ENCODE assay signal across 11 cellular contexts in genomic region chr5:72598461-72599433, GRCh38.
DNase-seq lines count a peak whose midpoint lies in the region; ATAC-seq and TF ChIP-seq lines count a peak whose summit lies in the region.
"Had no signal": no experiment of that assay in that cellular context is flagged by ENCODE, and none has a peak within 500 bp of the region (broad histone marks: within the 10 kb centered on the region; RNA-seq: fewer than 3 reads in every experiment).

No MANE protein-coding gene starts in this region.

- no peaks in the 10 kb centered on the region for H3K36me3 ChIP-seq in BLaER1

- H3K27me3 ChIP-seq in BLaER1, result no peaks in the 10 kb centered on the region

- H3K4me3 Mint-ChIP-seq in activated CD4-positive, alpha-beta T cell treated with anti-CD3 and anti-CD28 coated beads, Interleukin-2, amount 10 ng/mL, durations not matched to agents 24 days and 14 days, result no peak overlapping the region

- peaks cover 15% of the 10 kb centered on the region for H3K4me1 ChIP-seq in BLaER1

- DNase-seq in NAMALWA (ENCODE audit: low spot score), result peak; percentile 15
- peak; percentile 85 for DNase-seq in choroid plexus epithelial cell (ENCODE audit: low read depth)
- peak; percentile 70 for DNase-seq in myocyte (ENCODE audit: low read depth)
- DNase-seq in activated CD4-positive, alpha-beta T cell treated with anti-CD3 and anti-CD28 coated beads, Interleukin-2, amount 10 ng/mL, durations not matched to agents 24 days and 14 days, result no peak
- DNase-seq in T-helper 9 cell, result no peak
- DNase-seq: central memory CD4-positive, alpha-beta T cell had no signal

- H3K4me1 Mint-ChIP-seq in activated CD4-positive, alpha-beta T cell treated with anti-CD3 and anti-CD28 coated beads, Interleukin-2, amount 10 ng/mL, durations not matched to agents 24 days and 14 days, result no peaks in the 10 kb centered on the region

- TF ChIP-seq CTCF in choroid plexus epithelial cell (conservative IDR thresholded peaks at IDR 0.05; ENCODE audit: low read depth, low read length), result no peak

- no peaks in the 10 kb centered on the region for H3K36me3 Mint-ChIP-seq in activated CD4-positive, alpha-beta T cell treated with anti-CD3 and anti-CD28 coated beads, Interleukin-2, amount 10 ng/mL, durations not matched to agents 24 days and 14 days (ENCODE audit: low read depth)

- intact Hi-C loops in activated CD4-positive, alpha-beta T cell treated with anti-CD3 and anti-CD28 coated beads, Interleukin-2, amount 10 ng/mL, durations not matched to agents 24 days and 14 days (cut with micrococcal nuclease), result no loop called here

- ATAC-seq in GM18498 (IDR thresholded peaks at IDR 0.05; ENCODE audit: unreplicated experiment) (no peak), GM19467 (IDR thresholded peaks at IDR 0.05; ENCODE audit: unreplicated experiment) (no peak)

- peak overlapping the region; percentile 53 for H3K4me2 ChIP-seq in BLaER1
- H3K4me2 ChIP-seq: KMS-11 had no signal

- no peak overlapping the region for H3K27ac Mint-ChIP-seq in activated CD4-positive, alpha-beta T cell treated with anti-CD3 and anti-CD28 coated beads, Interleukin-2, amount 10 ng/mL, durations not matched to agents 24 days and 14 days

- no peak overlapping the region for H3K9ac ChIP-seq in BLaER1
- H3K9ac ChIP-seq: KMS-11 had no signal

- H3K4me3 ChIP-seq in BLaER1 (no peak overlapping the region), choroid plexus epithelial cell (ENCODE audit: low read depth, low read length) (no peak overlapping the region)

- H3K27ac ChIP-seq in BLaER1, result no peak overlapping the region
- H3K27ac ChIP-seq: KMS-11, VCaP had no signal

- H3K9me3 ChIP-seq in BLaER1, result peaks cover 22% of the 10 kb centered on the region

- H3K9me3 Mint-ChIP-seq in activated CD4-positive, alpha-beta T cell treated with anti-CD3 and anti-CD28 coated beads, Interleukin-2, amount 10 ng/mL, durations not matched to agents 24 days and 14 days, result no peaks in the 10 kb centered on the region

- peaks cover 2% of the 10 kb centered on the region for H3K27me3 Mint-ChIP-seq in activated CD4-positive, alpha-beta T cell treated with anti-CD3 and anti-CD28 coated beads, Interleukin-2, amount 10 ng/mL, durations not matched to agents 24 days and 14 days

- no peaks in the 10 kb centered on the region for H4K20me1 ChIP-seq in BLaER1

Comparison
In these comparisons a context has a peak if more than half of its experiments do, and no peak if none do; other contexts are left out.
1. DNase-seq: peak in NAMALWA (single experiment), choroid plexus epithelial cell (single experiment) and myocyte (single experiment); none in activated CD4-positive, alpha-beta T cell treated with anti-CD3 and anti-CD28 coated beads, Interleukin-2, amount 10 ng/mL, durations not matched to agents 24 days and 14 days (single experiment) and T-helper 9 cell (single experiment).